ENCODE assay signal across 2 cellular contexts in the genomic region with DNA sequence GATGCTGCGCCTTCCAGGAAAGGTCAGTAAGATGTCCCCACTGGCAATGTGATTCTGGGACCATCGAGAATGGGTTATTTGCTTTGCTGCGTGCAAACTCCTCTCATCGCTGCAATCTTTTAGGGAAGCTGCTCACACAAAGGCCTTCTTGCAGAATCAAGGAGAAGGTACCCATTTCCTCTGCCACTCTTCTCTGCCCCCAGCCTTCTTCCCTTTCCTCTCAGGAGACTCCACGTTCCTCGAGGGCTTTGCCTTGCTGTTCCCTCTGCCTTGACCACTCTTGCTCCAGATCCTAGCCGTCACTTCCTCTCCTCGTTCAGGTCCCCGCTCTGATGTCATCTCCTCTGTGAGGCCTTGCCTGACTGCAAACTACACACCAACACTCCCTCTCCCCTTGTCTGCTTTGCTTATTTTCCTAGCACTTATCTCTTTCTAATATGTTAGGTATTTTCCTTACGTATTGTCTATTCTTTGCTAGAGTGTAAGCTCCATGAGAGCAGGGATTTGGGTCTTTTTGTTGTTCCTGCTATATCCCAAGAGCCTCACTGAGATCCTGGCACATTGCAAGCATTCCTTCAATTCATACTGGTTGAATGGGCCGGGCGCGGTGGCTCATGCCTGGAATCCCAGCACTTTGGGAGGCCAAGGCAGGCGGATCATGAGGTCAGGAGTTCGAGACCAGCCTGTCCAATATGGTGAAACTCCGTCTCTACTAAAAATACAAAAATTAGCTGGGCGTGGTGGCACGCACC.
TF ChIP-seq lines count a peak whose summit lies in the region.

No MANE protein-coding gene starts in this region.

TF ChIP-seq in GM23338, 12 proteins besides CTCF, POLR2A, EP300 and RAD21 (continued from another document and continues in another):
- TF ChIP-seq REST (IDR thresholded peaks at IDR 0.05; ENCODE audit: unreplicated experiment) = no peak
- no peak for TF ChIP-seq STAT1 (IDR thresholded peaks at IDR 0.05; ENCODE audit: unreplicated experiment)
- no peak for TF ChIP-seq EZH2 (IDR thresholded peaks at IDR 0.05; ENCODE audit: low read depth, unreplicated experiment)
- TF ChIP-seq EZH2phosphoT487 (IDR thresholded peaks at IDR 0.05; ENCODE audit: unreplicated experiment) = no peak
- TF ChIP-seq JUNB (IDR thresholded peaks at IDR 0.05; ENCODE audit: unreplicated experiment) = no peak
- no peak for TF ChIP-seq ETS1 (IDR thresholded peaks at IDR 0.05)
- no peak for TF ChIP-seq CREB1 (CRISPR knock-in tag; IDR thresholded peaks at IDR 0.05; ENCODE audit: low read depth)
- no peak for TF ChIP-seq ZNF114 (CRISPR knock-in tag; IDR thresholded peaks at IDR 0.05)
- TF ChIP-seq POLR2AphosphoS5 (IDR thresholded peaks at IDR 0.05; ENCODE audit: low read depth) = no peak

TF ChIP-seq in WTC11, 78 proteins besides CTCF, POLR2A, EP300 and RAD21 (continued from another document):
- TF ChIP-seq, protein P1, sequence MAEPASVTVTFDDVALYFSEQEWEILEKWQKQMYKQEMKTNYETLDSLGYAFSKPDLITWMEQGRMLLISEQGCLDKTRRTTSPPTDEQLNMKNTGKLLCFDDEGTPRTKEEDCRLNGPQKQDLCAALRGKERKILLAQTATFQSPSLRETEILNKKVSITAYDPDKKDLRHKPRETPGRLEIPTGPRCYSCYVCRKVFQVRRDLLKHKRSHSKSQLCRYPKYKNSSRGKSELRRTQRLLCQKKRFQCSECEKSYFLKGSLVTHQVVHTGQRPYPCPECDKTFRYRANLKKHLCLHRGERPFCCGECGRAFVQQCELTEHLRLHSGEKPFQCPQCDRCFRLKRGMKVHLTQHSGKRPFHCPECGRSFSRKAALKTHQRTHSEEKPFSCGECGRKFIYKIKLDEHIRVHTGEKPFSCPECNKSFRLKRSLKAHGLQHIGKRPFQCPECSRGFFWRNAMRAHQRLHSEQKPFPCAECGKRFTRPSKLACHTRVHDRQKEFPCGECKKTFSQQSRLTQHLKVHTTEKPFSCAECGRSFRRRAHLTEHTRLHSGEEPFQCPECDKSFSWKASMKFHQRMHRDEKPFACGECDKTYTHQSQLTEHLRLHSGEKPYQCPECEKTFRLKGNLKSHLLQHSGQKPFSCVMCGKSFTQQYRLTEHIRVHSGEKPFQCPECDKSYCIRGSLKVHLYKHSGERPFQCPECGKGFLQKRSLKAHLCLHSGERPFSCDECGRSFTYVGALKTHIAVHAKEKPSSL (CRISPR knock-in tag; conservative IDR thresholded peaks at IDR 0.05) = no peak
- TF ChIP-seq RORB (CRISPR knock-in tag; IDR thresholded peaks at IDR 0.05) = no peak
- no peak for TF ChIP-seq ZNF416 (CRISPR knock-in tag; IDR thresholded peaks at IDR 0.05)
- TF ChIP-seq, protein P2, sequence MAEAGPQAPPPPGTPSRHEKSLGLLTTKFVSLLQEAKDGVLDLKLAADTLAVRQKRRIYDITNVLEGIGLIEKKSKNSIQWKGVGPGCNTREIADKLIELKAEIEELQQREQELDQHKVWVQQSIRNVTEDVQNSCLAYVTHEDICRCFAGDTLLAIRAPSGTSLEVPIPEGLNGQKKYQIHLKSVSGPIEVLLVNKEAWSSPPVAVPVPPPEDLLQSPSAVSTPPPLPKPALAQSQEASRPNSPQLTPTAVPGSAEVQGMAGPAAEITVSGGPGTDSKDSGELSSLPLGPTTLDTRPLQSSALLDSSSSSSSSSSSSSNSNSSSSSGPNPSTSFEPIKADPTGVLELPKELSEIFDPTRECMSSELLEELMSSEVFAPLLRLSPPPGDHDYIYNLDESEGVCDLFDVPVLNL (CRISPR knock-in tag; IDR thresholded peaks at IDR 0.05; ENCODE audit: borderline replicate concordance, low read depth) = no peak
- no peak for TF ChIP-seq MYBL2 (CRISPR knock-in tag; IDR thresholded peaks at IDR 0.05)
- TF ChIP-seq, protein P3, sequence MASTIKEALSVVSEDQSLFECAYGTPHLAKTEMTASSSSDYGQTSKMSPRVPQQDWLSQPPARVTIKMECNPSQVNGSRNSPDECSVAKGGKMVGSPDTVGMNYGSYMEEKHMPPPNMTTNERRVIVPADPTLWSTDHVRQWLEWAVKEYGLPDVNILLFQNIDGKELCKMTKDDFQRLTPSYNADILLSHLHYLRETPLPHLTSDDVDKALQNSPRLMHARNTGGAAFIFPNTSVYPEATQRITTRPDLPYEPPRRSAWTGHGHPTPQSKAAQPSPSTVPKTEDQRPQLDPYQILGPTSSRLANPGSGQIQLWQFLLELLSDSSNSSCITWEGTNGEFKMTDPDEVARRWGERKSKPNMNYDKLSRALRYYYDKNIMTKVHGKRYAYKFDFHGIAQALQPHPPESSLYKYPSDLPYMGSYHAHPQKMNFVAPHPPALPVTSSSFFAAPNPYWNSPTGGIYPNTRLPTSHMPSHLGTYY (CRISPR knock-in tag; IDR thresholded peaks at IDR 0.05) = no peak
- no peak for TF ChIP-seq NFATC4 (CRISPR knock-in tag; IDR thresholded peaks at IDR 0.05)
- TF ChIP-seq PRRX2 (CRISPR knock-in tag; IDR thresholded peaks at IDR 0.05) = no peak
- TF ChIP-seq TCF7 (CRISPR knock-in tag; IDR thresholded peaks at IDR 0.05; ENCODE audit: low read depth) = no peak
- TF ChIP-seq, protein P4, sequence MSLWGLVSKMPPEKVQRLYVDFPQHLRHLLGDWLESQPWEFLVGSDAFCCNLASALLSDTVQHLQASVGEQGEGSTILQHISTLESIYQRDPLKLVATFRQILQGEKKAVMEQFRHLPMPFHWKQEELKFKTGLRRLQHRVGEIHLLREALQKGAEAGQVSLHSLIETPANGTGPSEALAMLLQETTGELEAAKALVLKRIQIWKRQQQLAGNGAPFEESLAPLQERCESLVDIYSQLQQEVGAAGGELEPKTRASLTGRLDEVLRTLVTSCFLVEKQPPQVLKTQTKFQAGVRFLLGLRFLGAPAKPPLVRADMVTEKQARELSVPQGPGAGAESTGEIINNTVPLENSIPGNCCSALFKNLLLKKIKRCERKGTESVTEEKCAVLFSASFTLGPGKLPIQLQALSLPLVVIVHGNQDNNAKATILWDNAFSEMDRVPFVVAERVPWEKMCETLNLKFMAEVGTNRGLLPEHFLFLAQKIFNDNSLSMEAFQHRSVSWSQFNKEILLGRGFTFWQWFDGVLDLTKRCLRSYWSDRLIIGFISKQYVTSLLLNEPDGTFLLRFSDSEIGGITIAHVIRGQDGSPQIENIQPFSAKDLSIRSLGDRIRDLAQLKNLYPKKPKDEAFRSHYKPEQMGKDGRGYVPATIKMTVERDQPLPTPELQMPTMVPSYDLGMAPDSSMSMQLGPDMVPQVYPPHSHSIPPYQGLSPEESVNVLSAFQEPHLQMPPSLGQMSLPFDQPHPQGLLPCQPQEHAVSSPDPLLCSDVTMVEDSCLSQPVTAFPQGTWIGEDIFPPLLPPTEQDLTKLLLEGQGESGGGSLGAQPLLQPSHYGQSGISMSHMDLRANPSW (CRISPR knock-in tag; conservative IDR thresholded peaks at IDR 0.05; ENCODE audit: low read depth) = no peak
- no peak for TF ChIP-seq ZNF232 (CRISPR knock-in tag; IDR thresholded peaks at IDR 0.05)
- TF ChIP-seq, protein P5, sequence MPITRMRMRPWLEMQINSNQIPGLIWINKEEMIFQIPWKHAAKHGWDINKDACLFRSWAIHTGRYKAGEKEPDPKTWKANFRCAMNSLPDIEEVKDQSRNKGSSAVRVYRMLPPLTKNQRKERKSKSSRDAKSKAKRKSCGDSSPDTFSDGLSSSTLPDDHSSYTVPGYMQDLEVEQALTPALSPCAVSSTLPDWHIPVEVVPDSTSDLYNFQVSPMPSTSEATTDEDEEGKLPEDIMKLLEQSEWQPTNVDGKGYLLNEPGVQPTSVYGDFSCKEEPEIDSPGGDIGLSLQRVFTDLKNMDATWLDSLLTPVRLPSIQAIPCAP (CRISPR knock-in tag; IDR thresholded peaks at IDR 0.05) = no peak
- TF ChIP-seq NR3C1 (CRISPR knock-in tag; conservative IDR thresholded peaks at IDR 0.05; ENCODE audit: low read depth) = no peak
- no peak for TF ChIP-seq ATF1 (CRISPR knock-in tag; IDR thresholded peaks at IDR 0.05)
- no peak for TF ChIP-seq ZNF121 (CRISPR knock-in tag; IDR thresholded peaks at IDR 0.05)
- TF ChIP-seq ATF2 (CRISPR knock-in tag; IDR thresholded peaks at IDR 0.05; ENCODE audit: borderline replicate concordance, low read depth) = no peak
- TF ChIP-seq TEAD1 (CRISPR knock-in tag; IDR thresholded peaks at IDR 0.05) = no peak
- TF ChIP-seq ZNF138 (CRISPR knock-in tag; conservative IDR thresholded peaks at IDR 0.05) = no peak
- TF ChIP-seq FOXK1 (CRISPR knock-in tag; IDR thresholded peaks at IDR 0.05) = no peak
